ENCODE assay signal across 8 cellular contexts in genomic region chr21:44938976-44939531, GRCh38. TPM values are rescaled to one million over a fixed set of nuclear protein-coding genes. Genes with fewer than 3 reads are reported as not detected.
DNase-seq lines count a peak whose midpoint lies in the region; ATAC-seq, FAIRE-seq and TF ChIP-seq lines count a peak whose summit lies in the region.

No MANE protein-coding gene starts in this region.

- FAIRE-seq in bronchial epithelial cell (lab: Jason Lieb, UNC), result no peak

- H3K4me1 ChIP-seq in mononuclear cell (ENCODE audit: insufficient read depth, low read length), result peaks cover 30% of the 10 kb centered on the region
- H3K4me1 ChIP-seq in uterus, result no peaks in the 10 kb centered on the region

- peak overlapping the region; percentile 88 for H3K4me3 ChIP-seq in bronchial epithelial cell (ENCODE audit: low read depth, low read length)
- peak overlapping the region; percentile 67 for H3K4me3 ChIP-seq in mononuclear cell (ENCODE audit: low read length)
- H3K4me3 ChIP-seq in uterus, result peak overlapping the region; percentile 61 to 72

- H3K27ac ChIP-seq in uterus, result peak overlapping the region in 1 of 2 donors; percentile 45

- peak; percentile 58 for DNase-seq in cardiac septum (ENCODE audit: low spot score)
- no peak for DNase-seq in Right ventricle myocardium inferior (ENCODE audit: missing footprints)
- no peak for DNase-seq in bronchial epithelial cell (ENCODE audit: low read depth)
- no peak for DNase-seq in uterus
- DNase-seq in HuH-7.5 (ENCODE audit: low spot score), result no peak
- no peak for DNase-seq in C1 segment of cervical spinal cord (lab: John Stamatoyannopoulos, UW)

- no peak for TF ChIP-seq POLR2A in uterus (IDR thresholded peaks at IDR 0.05)
- TF ChIP-seq POLR2A in GM18505 (IDR thresholded peaks at IDR 0.05; ENCODE audit: borderline replicate concordance, extremely low read depth, insufficient read depth, insufficient read length), result no peak

- H3K27me3 ChIP-seq in bronchial epithelial cell (ENCODE audit: control insufficient read depth, insufficient read depth, low read length) (no peaks in the 10 kb centered on the region), mononuclear cell (ENCODE audit: insufficient read depth, low read length) (no peaks in the 10 kb centered on the region), uterus (no peaks in the 10 kb centered on the region)

- intact Hi-C loops in cardiac septum (cut with DNase I), result loop anchor here (10.0 kb wide), 1 partner anchor 124 kb away; the partner anchor contains the start of gene SUMO3
- intact Hi-C loops in Right ventricle myocardium inferior (cut with DNase I), result loop anchor here (5.0 kb wide), 1 partner anchor 122 kb away; the partner anchor contains the start of gene SUMO3
- intact Hi-C loops in uterus (cut with DNase I; ENCODE audit: low total_unique reads), result no loop called here

- H3K9me3 ChIP-seq in mononuclear cell (ENCODE audit: low read depth, low read length), result no peaks in the 10 kb centered on the region
- no peaks in the 10 kb centered on the region for H3K9me3 ChIP-seq in uterus

- peaks cover 12% of the 10 kb centered on the region for H3K36me3 ChIP-seq in bronchial epithelial cell (ENCODE audit: control insufficient read depth, insufficient read depth, low read length)
- H3K36me3 ChIP-seq in uterus, result no peaks in the 10 kb centered on the region

- TF ChIP-seq CTCF in bronchial epithelial cell (IDR thresholded peaks at IDR 0.05; ENCODE audit: insufficient read depth, low read length, severe bottlenecking) (no peak), uterus (IDR thresholded peaks at IDR 0.05) (no peak)

- no peak for ATAC-seq in Right ventricle myocardium inferior
- no peak for ATAC-seq in GM18505 (IDR thresholded peaks at IDR 0.05; ENCODE audit: unreplicated experiment)

RNA-seq across cellular contexts. Expression of gene SLX9, which starts 0.8 kb away (rescaled TPM):
- total RNA-seq in cardiac septum, result 35.8 TPM
- 66.5 TPM for total RNA-seq in Right ventricle myocardium inferior
- total RNA-seq in bronchial epithelial cell, result 32.0 and 34.0 TPM in 2 replicates
- total RNA-seq in mononuclear cell, result 5.2 TPM
- 10 to 100 TPM in 2 of 4 donors, 1 to 10 TPM in 1, not detected in 1; 8.6 to 24.3 (median 10.5) TPM for total RNA-seq in uterus

RNA-seq across cellular contexts. Expression of gene ITGB2, which starts 18.4 kb away (rescaled TPM):
- total RNA-seq in cardiac septum (11.5 TPM), Right ventricle myocardium inferior (36.7 TPM), bronchial epithelial cell (0.26 and 1.1 TPM in 2 replicates), mononuclear cell (761 TPM), uterus (10 to 100 TPM; 20.2 to 46.8 (median 21.0) TPM)

Comparison
In these comparisons a context has a peak if more than half of its experiments do, and no peak if none do; other contexts are left out.
1. RNA of gene ITGB2, which starts 18.4 kb away (total RNA-seq): 761 TPM in mononuclear cell (single experiment); 36.7 TPM in Right ventricle myocardium inferior (single experiment), 20.2 to 46.8 TPM in uterus, 11.5 TPM in cardiac septum (single experiment) and 0.26 to 1.1 TPM in bronchial epithelial cell; every median in the first group is over 10 times any median in the second.
2. Peak in every context shown above with its lines, with median percentiles within 50 percentile points of each other: H3K4me3 ChIP-seq.